ENCODE assay signal across 23 cellular contexts in the genomic region with DNA sequence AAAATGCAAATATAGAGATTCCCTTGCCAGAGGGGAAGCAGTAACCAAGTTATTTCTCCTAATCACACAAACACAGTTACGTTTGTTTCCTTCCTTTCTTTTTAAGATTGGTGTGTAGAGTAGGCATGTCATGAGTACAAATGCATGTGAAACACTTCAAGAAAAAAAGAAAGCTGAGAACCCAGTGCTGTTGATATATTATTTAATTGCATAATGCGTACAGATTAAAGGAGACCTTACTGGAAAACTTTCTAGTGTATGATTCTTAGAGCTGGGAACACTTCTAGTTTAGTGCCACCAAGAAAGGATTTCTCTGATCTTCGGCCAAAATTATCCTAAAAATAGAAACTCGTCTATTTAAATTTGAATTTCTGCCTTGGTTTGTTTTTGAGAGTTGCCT.
A peak's percentile ranks its signal among the peaks of the same experiment; 100 is the strongest.
DNase-seq lines count a peak whose midpoint lies in the region; ATAC-seq and TF ChIP-seq lines count a peak whose summit lies in the region.
"Had no signal": no experiment of that assay in that cellular context is flagged by ENCODE, and none has a peak within 500 bp of the region (broad histone marks: within the 10 kb centered on the region; RNA-seq: fewer than 3 reads in every experiment).

No MANE protein-coding gene starts in this region.

- no peaks in the 10 kb centered on the region for H3K27me3 ChIP-seq in heart left ventricle
- H3K27me3 ChIP-seq in right atrium auricular region = no peaks in the 10 kb centered on the region
- no peaks in the 10 kb centered on the region for H3K27me3 ChIP-seq in esophagus muscularis mucosa
- H3K27me3 ChIP-seq in left lung = no peaks in the 10 kb centered on the region
- H3K27me3 ChIP-seq in upper lobe of right lung = no peaks in the 10 kb centered on the region
- H3K27me3 ChIP-seq: BE2C; BLaER1 treated with 17β-estradiol and CSF1 and Interleukin-3, amounts not matched to agents 10 nM and 100 nM had no signal

- H3K27ac Mint-ChIP-seq in chondrocyte (ENCODE audit: unreplicated experiment) = no peak overlapping the region
- H3K27ac Mint-ChIP-seq in activated CD4-positive, alpha-beta T cell treated with anti-CD3 and anti-CD28 coated beads for 36 hours = no peak overlapping the region
- H3K27ac Mint-ChIP-seq: CD14-positive monocyte; CD4-positive, alpha-beta memory T cell; GM23338; H9 had no signal

- H3K4me3 ChIP-seq in heart left ventricle (no peak overlapping the region), right atrium auricular region (no peak overlapping the region), esophagus muscularis mucosa (peak overlapping the region in 1 of 4 donors; percentile 2), left lung (no peak overlapping the region), upper lobe of right lung (no peak overlapping the region)
- H3K4me3 ChIP-seq: A549; BLaER1 treated with 17β-estradiol and CSF1 and Interleukin-3, amounts not matched to agents 10 nM and 100 nM; GM23338 had no signal

- H3K27ac ChIP-seq in heart left ventricle = peak overlapping the region in 1 of 12 donors; percentile 2
- no peak overlapping the region for H3K27ac ChIP-seq in right atrium auricular region
- peak overlapping the region; percentile 5 to 66 (median 52) for H3K27ac ChIP-seq in esophagus muscularis mucosa (replicated peaks in 1 of 4)
- H3K27ac ChIP-seq in left lung = peak overlapping the region in 1 of 2 donors; percentile 2
- no peak overlapping the region for H3K27ac ChIP-seq in upper lobe of right lung
- H3K27ac ChIP-seq: A549; BLaER1 treated with 17β-estradiol and CSF1 and Interleukin-3, amounts not matched to agents 10 nM and 100 nM had no signal

- TF ChIP-seq CTCF in heart left ventricle (IDR thresholded peaks at IDR 0.05) (no peak), right atrium auricular region (IDR thresholded peaks at IDR 0.05) (no peak), esophagus muscularis mucosa (IDR thresholded peaks at IDR 0.05) (no peak), left lung (IDR thresholded peaks at IDR 0.05) (no peak), upper lobe of right lung (IDR thresholded peaks at IDR 0.05) (no peak), chondrocyte (IDR thresholded peaks at IDR 0.05) (no peak)

- peaks cover 5% of the 10 kb centered on the region for H3K36me3 Mint-ChIP-seq in chondrocyte (ENCODE audit: low read depth)
- peaks cover 3% of the 10 kb centered on the region for H3K36me3 Mint-ChIP-seq in activated CD4-positive, alpha-beta T cell treated with anti-CD3 and anti-CD28 coated beads for 36 hours (ENCODE audit: low read depth)

- TF ChIP-seq POLR2A in heart left ventricle (IDR thresholded peaks at IDR 0.05) (no peak), esophagus muscularis mucosa (IDR thresholded peaks at IDR 0.05; ENCODE audit: low read depth) (no peak)

- H3K4me1 Mint-ChIP-seq in chondrocyte (ENCODE audit: low read depth) = peaks cover 9% of the 10 kb centered on the region
- peaks cover 9% of the 10 kb centered on the region for H3K4me1 Mint-ChIP-seq in activated CD4-positive, alpha-beta T cell treated with anti-CD3 and anti-CD28 coated beads for 36 hours
- H3K4me1 Mint-ChIP-seq: CD14-positive monocyte had no signal

- POLR2A ChIA-PET in activated CD4-positive, alpha-beta T cell treated with anti-CD3 and anti-CD28 coated beads for 36 hours (lab: Charles Lee) = no interaction called here

- TF ChIP-seq EP300 in esophagus muscularis mucosa (IDR thresholded peaks at IDR 0.05) = no peak

- no peaks in the 10 kb centered on the region for H3K9me3 Mint-ChIP-seq in chondrocyte (ENCODE audit: low read depth)
- no peaks in the 10 kb centered on the region for H3K9me3 Mint-ChIP-seq in activated CD4-positive, alpha-beta T cell treated with anti-CD3 and anti-CD28 coated beads for 36 hours (ENCODE audit: low read depth)
- H3K9me3 Mint-ChIP-seq: GM23338, H9 had no signal

- H3K4me1 ChIP-seq in heart left ventricle = peaks cover 0 to 31% (median 0%) of the 10 kb centered on the region in 12 donors
- peaks cover 0 to 4% of the 10 kb centered on the region in 2 donors for H3K4me1 ChIP-seq in right atrium auricular region
- H3K4me1 ChIP-seq in esophagus muscularis mucosa = peaks cover 11 to 55% (median 40%) of the 10 kb centered on the region in 4 donors
- peaks cover 0 to 5% of the 10 kb centered on the region in 2 donors for H3K4me1 ChIP-seq in left lung
- no peaks in the 10 kb centered on the region for H3K4me1 ChIP-seq in upper lobe of right lung
- H3K4me1 ChIP-seq: BE2C had no signal

- CTCF ChIA-PET in activated CD4-positive, alpha-beta T cell treated with anti-CD3 and anti-CD28 coated beads for 36 hours (lab: Charles Lee) = no interaction called here

- H3K4me3 Mint-ChIP-seq in chondrocyte (ENCODE audit: unreplicated experiment) = no peak overlapping the region
- H3K4me3 Mint-ChIP-seq in activated CD4-positive, alpha-beta T cell treated with anti-CD3 and anti-CD28 coated beads for 36 hours = no peak overlapping the region
- H3K4me3 Mint-ChIP-seq: CD14-positive monocyte; CD4-positive, alpha-beta memory T cell; GM23338; H9 had no signal

- no peak for DNase-seq in heart left ventricle
- no peak for DNase-seq in right atrium auricular region (ENCODE audit: low spot score)
- DNase-seq in esophagus muscularis mucosa (ENCODE audit: extremely low spot score) = no peak
- DNase-seq in left lung = no peak
- DNase-seq in upper lobe of right lung = no peak
- no peak for DNase-seq in chondrocyte (ENCODE audit: low spot score)
- no peak for DNase-seq in activated CD4-positive, alpha-beta T cell treated with anti-CD3 and anti-CD28 coated beads for 36 hours
- DNase-seq: 8988T; ACHN; AML-193; BE2C; Calu3; CD4-positive, alpha-beta memory T cell; COR-L47; DMS53; DMS79 treated with DMSO at 0.1 percent for 48 hours; GF-D8; H9 had no signal

- H3K36me3 ChIP-seq in heart left ventricle (peaks cover 0 to 4% (median 0%) of the 10 kb centered on the region in 9 donors), right atrium auricular region (no peaks in the 10 kb centered on the region), esophagus muscularis mucosa (no peaks in the 10 kb centered on the region), left lung (no peaks in the 10 kb centered on the region), upper lobe of right lung (no peaks in the 10 kb centered on the region)
- H3K36me3 ChIP-seq: BE2C; BLaER1 treated with 17β-estradiol and CSF1 and Interleukin-3, amounts not matched to agents 10 nM and 100 nM had no signal

- WGBS in heart left ventricle, 4 donors = 44 to 52% (median 48%) methylated on average over 4 of the region's 4 CpGs
- WGBS in esophagus muscularis mucosa = 38% methylated on average over 4 of the region's 4 CpGs

- intact Hi-C loops in heart left ventricle (cut with DNase I) = no loop called here
- intact Hi-C loops in esophagus muscularis mucosa (cut with DNase I) = no loop called here
- intact Hi-C loops in left lung (cut with DNase I) = no loop called here
- intact Hi-C loops in upper lobe of right lung (cut with DNase I) = no loop called here
- intact Hi-C loops in activated CD4-positive, alpha-beta T cell treated with anti-CD3 and anti-CD28 coated beads for 36 hours (cut with DNase I, micrococcal nuclease) = no loop called here

- no peaks in the 10 kb centered on the region for H3K9me3 ChIP-seq in heart left ventricle
- H3K9me3 ChIP-seq in right atrium auricular region = no peaks in the 10 kb centered on the region
- no peaks in the 10 kb centered on the region for H3K9me3 ChIP-seq in esophagus muscularis mucosa
- no peaks in the 10 kb centered on the region for H3K9me3 ChIP-seq in left lung
- H3K9me3 ChIP-seq in upper lobe of right lung = no peaks in the 10 kb centered on the region
- H3K9me3 ChIP-seq: A549; BE2C; BLaER1 treated with 17β-estradiol and CSF1 and Interleukin-3, amounts not matched to agents 10 nM and 100 nM had no signal

- ATAC-seq in heart left ventricle (peak in 3 of 4 donors; percentile 39 to 64 (median 52)), left lung (peak; percentile 80), upper lobe of right lung (peak; percentile 52)
- no peak for ATAC-seq in activated CD4-positive, alpha-beta T cell treated with anti-CD3 and anti-CD28 coated beads for 36 hours
- ATAC-seq: A549, GM23338, HCT116 had no signal

- no peaks in the 10 kb centered on the region for H3K27me3 Mint-ChIP-seq in chondrocyte (ENCODE audit: low read depth)
- no peaks in the 10 kb centered on the region for H3K27me3 Mint-ChIP-seq in activated CD4-positive, alpha-beta T cell treated with anti-CD3 and anti-CD28 coated beads for 36 hours
- H3K27me3 Mint-ChIP-seq: CD4-positive, alpha-beta memory T cell had no signal

Comparison
In these comparisons a context has a peak if more than half of its experiments do, and no peak if none do; other contexts are left out.
1. H3K27ac ChIP-seq: peak in esophagus muscularis mucosa (4 of 4); none in right atrium auricular region (0 of 2) and upper lobe of right lung (single experiment).